ENCODE assay signal across 1 cellular context in the genomic region with DNA sequence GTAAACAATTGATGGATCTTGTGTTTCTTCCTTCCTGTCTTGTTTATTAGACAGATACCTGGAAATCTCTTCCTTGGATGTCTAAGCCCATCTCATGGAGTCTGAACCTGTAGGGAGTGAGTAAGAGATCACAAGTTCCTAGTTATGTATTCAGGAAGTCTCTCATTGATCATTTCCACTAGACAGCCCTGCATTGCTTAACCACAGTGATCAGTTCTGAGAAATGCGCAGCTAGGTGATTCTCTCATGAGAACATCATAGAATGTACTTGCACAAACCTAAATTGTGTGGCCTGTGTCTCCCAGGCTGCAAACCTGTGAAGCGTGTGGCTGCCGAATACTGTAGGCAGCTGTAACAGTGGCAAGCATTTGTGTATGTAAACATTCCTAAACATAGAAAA.
TF ChIP-seq lines count a peak whose summit lies in the region.

No MANE protein-coding gene starts in this region.

TF ChIP-seq in endothelial cell of umbilical vein, 7 proteins besides CTCF, POLR2A, EP300 and RAD21:
- TF ChIP-seq JUN (IDR thresholded peaks at IDR 0.05; ENCODE audit: borderline replicate concordance, insufficient read depth, insufficient read length, low read depth) (no peak), EZH2 (IDR thresholded peaks at IDR 0.05; ENCODE audit: borderline replicate concordance, low read depth, low read length, severe bottlenecking) (no peak), GATA2 (IDR thresholded peaks at IDR 0.05; ENCODE audit: insufficient read depth, insufficient read length, low read depth, low read length) (no peak), POLR2AphosphoS5 (IDR thresholded peaks at IDR 0.05; ENCODE audit: insufficient read depth, low read depth, low read length) (no peak)
- TF ChIP-seq, protein P1, sequence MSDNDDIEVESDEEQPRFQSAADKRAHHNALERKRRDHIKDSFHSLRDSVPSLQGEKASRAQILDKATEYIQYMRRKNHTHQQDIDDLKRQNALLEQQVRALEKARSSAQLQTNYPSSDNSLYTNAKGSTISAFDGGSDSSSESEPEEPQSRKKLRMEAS (IDR thresholded peaks at IDR 0.05; ENCODE audit: insufficient read depth, insufficient read length): no peak
